ENCODE assay signal across 9 cellular contexts in the genomic region with DNA sequence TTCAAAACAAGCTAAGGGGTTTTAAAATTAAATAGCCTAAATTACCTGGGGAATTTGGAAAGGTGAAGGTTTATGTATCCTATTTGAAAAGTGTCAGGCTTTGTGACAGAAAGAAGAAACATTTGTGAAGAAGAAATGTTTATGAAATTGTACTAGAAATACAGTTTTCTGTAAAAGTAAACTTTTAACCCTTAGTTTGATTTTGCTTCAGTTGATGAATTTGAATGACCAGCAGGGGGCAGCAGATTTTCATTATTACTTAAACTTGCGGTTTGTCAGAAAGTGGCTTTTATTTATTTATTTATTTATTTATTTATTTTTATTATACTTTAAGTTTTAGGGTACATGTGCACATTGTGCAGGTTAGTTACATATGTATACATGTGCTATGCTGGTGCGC. TPM values are rescaled to one million over a fixed set of nuclear protein-coding genes. Genes with fewer than 3 reads are reported as not detected.
DNase-seq lines count a peak whose midpoint lies in the region; ATAC-seq and TF ChIP-seq lines count a peak whose summit lies in the region.
"Had no signal": no experiment of that assay in that cellular context is flagged by ENCODE, and none has a peak within 500 bp of the region (broad histone marks: within the 10 kb centered on the region; RNA-seq: fewer than 3 reads in every experiment).

No MANE protein-coding gene starts in this region.

- H3K4me3 ChIP-seq in heart right ventricle (no peak overlapping the region), right cardiac atrium (ENCODE audit: low read length) (no peak overlapping the region), dorsolateral prefrontal cortex (no peak overlapping the region), gastrocnemius medialis (no peak overlapping the region)

- TF ChIP-seq CTCF in heart right ventricle (IDR thresholded peaks at IDR 0.05) (peak; percentile 19 to 61 (median 50)), dorsolateral prefrontal cortex (IDR thresholded peaks at IDR 0.05 in 54 of 56, conservative IDR thresholded peaks at IDR 0.05 in 2 of 56; ENCODE audit: low read depth in 1 of 56, partially characterized antibody in 56 of 56) (peak; percentile 34 to 71 (median 60)), gastrocnemius medialis (IDR thresholded peaks at IDR 0.05 in 4 of 5, conservative IDR thresholded peaks at IDR 0.05 in 1 of 5) (peak; percentile 21 to 61 (median 37))

- intact Hi-C loops in heart right ventricle (cut with DNase I) (no loop called here), right cardiac atrium (cut with DNase I) (loop anchor here in 1 of 4 donors (5.0 kb wide), 1 partner anchor 1111 kb away; no protein-coding TSS in a partner anchor), dorsolateral prefrontal cortex (cut with DNase I) (no loop called here), gastrocnemius medialis (cut with DNase I; ENCODE audit: low total_unique reads) (no loop called here)

- H3K4me1 ChIP-seq in heart right ventricle (peaks cover 0 to 20% (median 5%) of the 10 kb centered on the region in 9 donors), right cardiac atrium (ENCODE audit: control insufficient read depth, insufficient read depth, low read length) (no peaks in the 10 kb centered on the region), gastrocnemius medialis (peaks cover 0 to 3% of the 10 kb centered on the region in 2 donors)

- ATAC-seq in heart right ventricle (no peak), right cardiac atrium (no peak), gastrocnemius medialis (no peak), HG02938 (IDR thresholded peaks at IDR 0.05; ENCODE audit: unreplicated experiment) (no peak), HG03354 (IDR thresholded peaks at IDR 0.05; ENCODE audit: poor library complexity, severe bottlenecking, unreplicated experiment) (no peak), GM18907 (IDR thresholded peaks at IDR 0.05; ENCODE audit: unreplicated experiment) (no peak)

- peaks cover 0 to 84% (median 42%) of the 10 kb centered on the region in 9 donors for H3K36me3 ChIP-seq in heart right ventricle
- H3K36me3 ChIP-seq in gastrocnemius medialis, result peaks cover 0 to 40% of the 10 kb centered on the region in 2 donors

- no peaks in the 10 kb centered on the region for H3K9me3 ChIP-seq in heart right ventricle
- no peaks in the 10 kb centered on the region for H3K9me3 ChIP-seq in right cardiac atrium (ENCODE audit: control insufficient read depth, low read length)
- H3K9me3 ChIP-seq in gastrocnemius medialis, result no peaks in the 10 kb centered on the region

- TF ChIP-seq POLR2A in gastrocnemius medialis (IDR thresholded peaks at IDR 0.05), result no peak

- DNase-seq in heart right ventricle (peak in 1 of 2 donors; percentile 25), right cardiac atrium (no peak), NCI-H524 treated with DMSO at 0.1 percent for 48 hours (lab: John Stamatoyannopoulos, UW) (peak; percentile 13), dorsolateral prefrontal cortex (peak in 1 of 10 donors; percentile 18), gastrocnemius medialis (no peak)
- DNase-seq: activated naive CD8-positive, alpha-beta T cell treated with anti-CD3 and anti-CD28 coated beads, Interleukin-2, amount 10 ng/mL, durations not matched to agents 7 days and 5 days had no signal

- in situ Hi-C loops in gastrocnemius medialis (cut with MboI; ENCODE audit: low sequenced_read_pairs in 4 of 4), result no loop called here

- WGBS in heart right ventricle, 2 donors, result 54 to 78% methylated on average over 1 of the region's 2 CpGs
- 43% methylated on average over 1 of the region's 2 CpGs for WGBS in right cardiac atrium

- no peaks in the 10 kb centered on the region for H3K27me3 ChIP-seq in heart right ventricle
- no peaks in the 10 kb centered on the region for H3K27me3 ChIP-seq in right cardiac atrium (ENCODE audit: control insufficient read depth, insufficient read depth)
- no peaks in the 10 kb centered on the region for H3K27me3 ChIP-seq in dorsolateral prefrontal cortex
- no peaks in the 10 kb centered on the region for H3K27me3 ChIP-seq in gastrocnemius medialis

- H3K27ac ChIP-seq in heart right ventricle (no peak overlapping the region), right cardiac atrium (ENCODE audit: low read length) (no peak overlapping the region), dorsolateral prefrontal cortex (no peak overlapping the region), gastrocnemius medialis (no peak overlapping the region)

RNA-seq across cellular contexts. Expression of gene NNT, which starts 58.1 kb away (rescaled TPM):
- total RNA-seq in heart right ventricle, result 100 to 1,000 TPM; 383 to 731 (median 639) TPM
- 10 to 100 TPM; 40.8 to 78.5 TPM for polyA plus RNA-seq in heart right ventricle
- 100 to 1,000 TPM; 371 to 421 (median 408) TPM for total RNA-seq in right cardiac atrium
- 174 TPM for polyA plus RNA-seq in right cardiac atrium
- total RNA-seq in dorsolateral prefrontal cortex, result 100 to 1,000 TPM in 109 of 120 experiments, 10 to 100 TPM in 11; 79.8 to 197 (median 130) TPM
- total RNA-seq in gastrocnemius medialis, result 100 to 1,000 TPM in 3 of 4 donors, 10 to 100 TPM in 1; 90.3 to 149 (median 127) TPM
